In genomic region chr12:52335598-52336262, GRCh38 we compare ENCODE assay signal across 1 cellular context.
A peak's percentile ranks its signal among the peaks of the same experiment; 100 is the strongest.
TF ChIP-seq lines count a peak whose summit lies in the region.

No MANE protein-coding gene starts in this region.

TF ChIP-seq in HepG2, 621 proteins besides CTCF, POLR2A, EP300 and RAD21:
- TF ChIP-seq HOXA3 (CRISPR knock-in tag; IDR thresholded peaks at IDR 0.05) (no peak), ATF7 (IDR thresholded peaks at IDR 0.05) (peak; percentile 74), ATF7 (CRISPR knock-in tag; IDR thresholded peaks at IDR 0.05) (no peak)
TF ChIP-seq in HepG2: peak in this region for 1.
